Comparison of ENCODE assay signal across 2 cellular contexts in genomic region chr2:170674282-170674681, GRCh38. TPM values are rescaled to one million over a fixed set of nuclear protein-coding genes. Genes with fewer than 3 reads are reported as not detected.
"Had no signal": no experiment of that assay in that cellular context is flagged by ENCODE, and none has a peak within 500 bp of the region (broad histone marks: within the 10 kb centered on the region; RNA-seq: fewer than 3 reads in every experiment).

No MANE protein-coding gene starts in this region.

RNA-seq across cellular contexts. Expression of gene SP5, which starts 40.9 kb away (rescaled TPM):
- total RNA-seq: LHCN-M2, MCF 10A had no signal
